ENCODE assay signal across 1 cellular context in genomic region chr3:13378155-13378554, GRCh38.
TF ChIP-seq lines count a peak whose summit lies in the region.

No MANE protein-coding gene starts in this region.

TF ChIP-seq in GM12878, 131 proteins besides CTCF, POLR2A, EP300 and RAD21 (continued from another document):
- no peak for TF ChIP-seq ZSCAN29 (IDR thresholded peaks at IDR 0.05)
- no peak for TF ChIP-seq MTA3 (IDR thresholded peaks at IDR 0.05; ENCODE audit: borderline replicate concordance, low read length)
- 0 out of 2 replicates have a peak, but pooled peaks have one; percentile 20 for TF ChIP-seq IKZF1 (conservative IDR thresholded peaks at IDR 0.05)
- no peak for TF ChIP-seq PAX8 (IDR thresholded peaks at IDR 0.05)
- 0 out of 4 replicates have a peak, but pooled peaks of 1 of the 2 experiments have one; percentile 19 for TF ChIP-seq IKZF2 (IDR thresholded peaks at IDR 0.05)
- no peak for TF ChIP-seq YBX1 (IDR thresholded peaks at IDR 0.05)
- TF ChIP-seq RB1 (IDR thresholded peaks at IDR 0.05; ENCODE audit: borderline replicate concordance), result no peak
- no peak for TF ChIP-seq ZNF217 (IDR thresholded peaks at IDR 0.05)
- no peak for TF ChIP-seq IRF4 (IDR thresholded peaks at IDR 0.05; ENCODE audit: low read depth, low read length)
- no peak for TF ChIP-seq RELA (IDR thresholded peaks at IDR 0.05; ENCODE audit: borderline replicate concordance, partially characterized antibody)
- TF ChIP-seq JUND (IDR thresholded peaks at IDR 0.05; ENCODE audit: low read depth, low read length), result peak; percentile 23; the same call in 1 of the 2 replicates
- no peak for TF ChIP-seq TBL1XR1 (IDR thresholded peaks at IDR 0.05; ENCODE audit: low read depth, low read length)
- no peak for TF ChIP-seq ZNF384 (IDR thresholded peaks at IDR 0.05; ENCODE audit: borderline replicate concordance, low read depth, low read length)
- no peak for TF ChIP-seq TCF7 (IDR thresholded peaks at IDR 0.05; ENCODE audit: borderline replicate concordance)
- TF ChIP-seq, protein P1, sequence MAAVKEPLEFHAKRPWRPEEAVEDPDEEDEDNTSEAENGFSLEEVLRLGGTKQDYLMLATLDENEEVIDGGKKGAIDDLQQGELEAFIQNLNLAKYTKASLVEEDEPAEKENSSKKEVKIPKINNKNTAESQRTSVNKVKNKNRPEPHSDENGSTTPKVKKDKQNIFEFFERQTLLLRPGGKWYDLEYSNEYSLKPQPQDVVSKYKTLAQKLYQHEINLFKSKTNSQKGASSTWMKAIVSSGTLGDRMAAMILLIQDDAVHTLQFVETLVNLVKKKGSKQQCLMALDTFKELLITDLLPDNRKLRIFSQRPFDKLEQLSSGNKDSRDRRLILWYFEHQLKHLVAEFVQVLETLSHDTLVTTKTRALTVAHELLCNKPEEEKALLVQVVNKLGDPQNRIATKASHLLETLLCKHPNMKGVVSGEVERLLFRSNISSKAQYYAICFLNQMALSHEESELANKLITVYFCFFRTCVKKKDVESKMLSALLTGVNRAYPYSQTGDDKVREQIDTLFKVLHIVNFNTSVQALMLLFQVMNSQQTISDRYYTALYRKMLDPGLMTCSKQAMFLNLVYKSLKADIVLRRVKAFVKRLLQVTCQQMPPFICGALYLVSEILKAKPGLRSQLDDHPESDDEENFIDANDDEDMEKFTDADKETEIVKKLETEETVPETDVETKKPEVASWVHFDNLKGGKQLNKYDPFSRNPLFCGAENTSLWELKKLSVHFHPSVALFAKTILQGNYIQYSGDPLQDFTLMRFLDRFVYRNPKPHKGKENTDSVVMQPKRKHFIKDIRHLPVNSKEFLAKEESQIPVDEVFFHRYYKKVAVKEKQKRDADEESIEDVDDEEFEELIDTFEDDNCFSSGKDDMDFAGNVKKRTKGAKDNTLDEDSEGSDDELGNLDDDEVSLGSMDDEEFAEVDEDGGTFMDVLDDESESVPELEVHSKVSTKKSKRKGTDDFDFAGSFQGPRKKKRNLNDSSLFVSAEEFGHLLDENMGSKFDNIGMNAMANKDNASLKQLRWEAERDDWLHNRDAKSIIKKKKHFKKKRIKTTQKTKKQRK (IDR thresholded peaks at IDR 0.05; ENCODE audit: low read depth, low read length), result no peak
- no peak for TF ChIP-seq GATAD2B (conservative IDR thresholded peaks at IDR 0.05; ENCODE audit: low read depth)
- TF ChIP-seq ZNF592 (IDR thresholded peaks at IDR 0.05), result no peak
- no peak for TF ChIP-seq DPF2 (IDR thresholded peaks at IDR 0.05)
- TF ChIP-seq ZBTB11 (CRISPR knock-in tag; IDR thresholded peaks at IDR 0.05), result no peak
- TF ChIP-seq SPI1 (IDR thresholded peaks at IDR 0.05; ENCODE audit: borderline replicate concordance, insufficient read depth, low read depth, low read length), result 0 out of 2 replicates have a peak, but pooled peaks have one; percentile 4
- no peak for TF ChIP-seq NR2C1 (IDR thresholded peaks at IDR 0.05)
- TF ChIP-seq E2F4 (IDR thresholded peaks at IDR 0.05; ENCODE audit: low read depth, low read length), result no peak
- no peak for TF ChIP-seq MTA2 (IDR thresholded peaks at IDR 0.05; ENCODE audit: low read depth)
- TF ChIP-seq MAX (IDR thresholded peaks at IDR 0.05; ENCODE audit: low read depth, low read length), result no peak
